Comparison of ENCODE assay signal across 27 cellular contexts in the genomic region with DNA sequence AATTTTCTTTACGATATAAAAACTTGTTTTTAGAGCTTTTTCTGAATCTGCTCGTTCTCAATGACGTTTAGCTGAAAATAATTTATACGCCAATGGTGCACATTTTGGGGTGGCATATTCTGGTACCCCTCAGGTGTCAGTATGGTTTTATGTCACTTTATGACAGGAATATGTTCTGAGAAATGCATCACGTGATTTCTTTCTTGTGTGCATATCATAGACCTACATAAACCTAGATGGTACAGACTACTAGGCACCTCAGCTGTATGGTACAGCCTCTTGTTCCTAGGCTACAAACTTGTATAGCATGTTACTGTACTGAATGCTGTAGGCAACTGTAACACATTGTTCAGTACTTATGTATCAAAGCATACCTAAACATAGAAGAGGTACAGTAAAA.
"Had no signal": no experiment of that assay in that cellular context is flagged by ENCODE, and none has a peak within 500 bp of the region (broad histone marks: within the 10 kb centered on the region; RNA-seq: fewer than 3 reads in every experiment).

No MANE protein-coding gene starts in this region.

- DNase-seq: stimulated activated CD4-positive, alpha-beta T cell treated with anti-CD3 and anti-CD28 coated beads, Interleukin-2, amount 100 ng/mL, for 48 hours; stimulated activated CD4-positive, alpha-beta T cell treated with anti-CD3 and anti-CD28 coated beads, Interleukin-4, amount 100 ng/mL, for 1 hour; stimulated activated CD4-positive, alpha-beta T cell treated with anti-CD3 and anti-CD28 coated beads, Interleukin-4, amount 100 ng/mL, for 24 hours; stimulated activated CD4-positive, alpha-beta T cell treated with anti-CD3 and anti-CD28 coated beads, Interleukin-4, amount 100 ng/mL, for 4 hours; stimulated activated CD8-positive, alpha-beta memory T cell treated with anti-CD3 and anti-CD28 coated beads, Interleukin-4, amount 100 ng/mL, for 48 hours; stimulated activated naive B cell treated with anti-CD40 and anti-IgM and Interleukin-4, amounts not matched to agents 10 μg/mL and 1 μg/mL and 100 μg/mL, for 72 hours; stimulated activated naive CD4-positive, alpha-beta T cell; stimulated activated naive CD4-positive, alpha-beta T cell treated with Interleukin-2 at 50 U/mL for 16 hours; stimulated activated naive CD8-positive, alpha-beta T cell treated with anti-CD3 and anti-CD28 coated beads, Interleukin-15, amount 100 ng/mL, for 72 hours; stimulated activated naive CD8-positive, alpha-beta T cell treated with anti-CD3 and anti-CD28 coated beads, Interleukin-15, Interleukin-2, amounts not matched to agents 100 U/mL and 50 U/mL, for 24 hours; stomach; substantia nigra; testis; thyroid gland; tibial artery; transverse colon; trophoblast cell; upper lobe of left lung; upper lobe of right lung; uterus had no signal

- ATAC-seq: stimulated activated effector memory CD8-positive, alpha-beta T cell treated with anti-CD3 and anti-CD28 coated beads, Interleukin-12 subunit alpha, Interleukin-12 subunit beta, amount 100 ng/mL, for 72 hours; stimulated activated memory B cell treated with anti-CD40 and anti-IgM and Interleukin-4, amounts not matched to agents 10 μg/mL and 1 μg/mL and 100 μg/mL, for 72 hours; stimulated activated naive B cell treated with anti-CD40 and anti-IgM and Interleukin-4, amounts not matched to agents 10 μg/mL and 1 μg/mL and 100 μg/mL, for 72 hours; stimulated activated naive CD8-positive, alpha-beta T cell treated with anti-CD3 and anti-CD28 coated beads, Interleukin-15, amount 100 ng/mL, for 72 hours; stimulated activated naive CD8-positive, alpha-beta T cell treated with anti-CD3 and anti-CD28 coated beads, Interleukin-15, Interleukin-2, amounts not matched to agents 100 U/mL and 50 U/mL, for 24 hours; upper lobe of right lung had no signal

- H3K4me3 ChIP-seq: stomach, suprapubic skin, testis, thoracic aorta, thyroid gland, tibial artery, tibial nerve, transverse colon, upper lobe of left lung, upper lobe of right lung, uterus, vagina had no signal

- H3K27ac ChIP-seq: stomach, suprapubic skin, testis, thoracic aorta, thyroid gland, tibial artery, tibial nerve, transverse colon, upper lobe of left lung, upper lobe of right lung, uterus, vagina had no signal

- H3K36me3 ChIP-seq: stomach, suprapubic skin, thoracic aorta, thyroid gland, tibial artery, tibial nerve, transverse colon, upper lobe of left lung, upper lobe of right lung, uterus, vagina had no signal

- H3K4me1 ChIP-seq: stomach, testis, thyroid gland, tibial artery, tibial nerve, transverse colon, upper lobe of left lung, upper lobe of right lung, uterus, vagina had no signal

- FAIRE-seq: urothelium cell line had no signal

- H3K9me3 ChIP-seq: stomach, suprapubic skin, testis, thoracic aorta, thyroid gland, tibial artery, tibial nerve, transverse colon, upper lobe of left lung, upper lobe of right lung, uterus, vagina had no signal

- H3K27me3 ChIP-seq: stomach, suprapubic skin, testis, thyroid gland, tibial artery, tibial nerve, transverse colon, upper lobe of left lung, upper lobe of right lung, uterus, vagina had no signal
